ENCODE assay signal across 13 cellular contexts in the genomic region with DNA sequence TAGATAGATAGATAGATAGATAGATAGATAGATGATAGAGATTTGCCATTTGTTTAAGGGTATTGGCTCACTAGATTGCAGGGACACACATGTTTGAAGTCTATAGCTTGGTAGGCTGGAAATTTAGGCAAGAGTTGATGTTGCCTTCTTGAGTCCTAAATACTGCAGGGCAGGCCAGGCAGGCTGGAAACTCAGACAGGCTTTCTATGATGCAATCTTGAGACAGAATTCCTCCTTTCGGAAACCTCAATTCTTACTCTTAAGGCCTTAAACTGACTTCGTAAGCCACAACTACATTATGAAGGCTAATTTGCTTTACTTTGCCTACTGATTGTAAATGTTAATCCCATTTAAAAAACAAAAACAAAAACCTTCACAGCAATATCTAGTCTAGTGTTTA.
"Had no signal": no experiment of that assay in that cellular context is flagged by ENCODE, and none has a peak within 500 bp of the region (broad histone marks: within the 10 kb centered on the region; RNA-seq: fewer than 3 reads in every experiment).

No MANE protein-coding gene starts in this region.

- H3K9me3 ChIP-seq: left ventricle myocardium inferior had no signal

- H3K36me3 Mint-ChIP-seq: activated CD4-positive, alpha-beta memory T cell treated with anti-CD3 and anti-CD28 coated beads for 36 hours had no signal

- H3K9me3 Mint-ChIP-seq: activated CD4-positive, alpha-beta memory T cell treated with anti-CD3 and anti-CD28 coated beads for 36 hours; activated T-cell treated with anti-CD3 and anti-CD28 coated beads, Interleukin-2, amount 50 U/mL, for 72 hours; dendritic cell treated with granulocyte-macrophage colony-stimulating factor and Interleukin-4, amounts not matched to agents 40 ng/mL and 50 ng/mL, for 4 days; effector memory CD8-positive, alpha-beta T cell; neural crest cell had no signal

- H3K27ac ChIP-seq: epithelial cell of prostate, left ventricle myocardium inferior, parathyroid adenoma, skin epidermis had no signal

- H3K4me3 ChIP-seq: left ventricle myocardium inferior, skin epidermis had no signal

- H3K27ac Mint-ChIP-seq: activated CD4-positive, alpha-beta memory T cell treated with anti-CD3 and anti-CD28 coated beads for 36 hours; activated T-cell treated with anti-CD3 and anti-CD28 coated beads, Interleukin-2, amount 50 U/mL, for 72 hours; dendritic cell treated with granulocyte-macrophage colony-stimulating factor and Interleukin-4, amounts not matched to agents 40 ng/mL and 50 ng/mL, for 4 days; effector memory CD8-positive, alpha-beta T cell had no signal

- H3K27me3 Mint-ChIP-seq: activated CD4-positive, alpha-beta memory T cell treated with anti-CD3 and anti-CD28 coated beads for 36 hours; dendritic cell treated with granulocyte-macrophage colony-stimulating factor and Interleukin-4, amounts not matched to agents 40 ng/mL and 50 ng/mL, for 4 days had no signal

- H3K4me3 Mint-ChIP-seq: activated CD4-positive, alpha-beta memory T cell treated with anti-CD3 and anti-CD28 coated beads for 36 hours; activated T-cell treated with anti-CD3 and anti-CD28 coated beads, Interleukin-2, amount 50 U/mL, for 72 hours; dendritic cell treated with granulocyte-macrophage colony-stimulating factor and Interleukin-4, amounts not matched to agents 40 ng/mL and 50 ng/mL, for 4 days; effector memory CD8-positive, alpha-beta T cell; neural crest cell had no signal

- H3K4me1 ChIP-seq: parathyroid adenoma had no signal

- DNase-seq: activated CD4-positive, alpha-beta memory T cell treated with anti-CD3 and anti-CD28 coated beads for 36 hours; activated gamma-delta T cell treated with Interleukin-2 at 50 U/mL for 16 hours; activated T-cell treated with anti-CD3 and anti-CD28 coated beads, Interleukin-2, amount 50 U/mL, for 72 hours; central memory CD4-positive, alpha-beta T cell; effector memory CD8-positive, alpha-beta T cell; kidney; left ventricle myocardium inferior; retina had no signal

- H3K36me3 ChIP-seq: left ventricle myocardium inferior had no signal
